Comparison of ENCODE assay signal across 1 cellular context in genomic region chr1:85047472-85048295, GRCh38.
TF ChIP-seq lines count a peak whose summit lies in the region.

No MANE protein-coding gene starts in this region.

TF ChIP-seq in H1, 55 proteins besides CTCF, POLR2A, EP300 and RAD21:
- TF ChIP-seq SP2 (IDR thresholded peaks at IDR 0.05; ENCODE audit: low read length) (no peak), TAF7 (optimal IDR thresholded peaks at IDR 0.05; ENCODE audit: borderline replicate concordance, low read depth, low read length) (no peak), BCL11A (IDR thresholded peaks at IDR 0.05; ENCODE audit: low read depth in 2 of 2, low read length in 2 of 2) (no peak), GTF2F1 (IDR thresholded peaks at IDR 0.05; ENCODE audit: borderline replicate concordance, low read depth, low read length) (no peak), SUZ12 (IDR thresholded peaks at IDR 0.05; ENCODE audit: low read length) (peak; percentile 80), SAP30 (IDR thresholded peaks at IDR 0.05; ENCODE audit: insufficient read depth, insufficient replicate concordance, low read length) (no peak), RBBP5 (IDR thresholded peaks at IDR 0.05; ENCODE audit: borderline replicate concordance, low read depth, low read length) (peak; percentile 22; the same call in 1 of the 2 replicates), SP1 (IDR thresholded peaks at IDR 0.05; ENCODE audit: low read depth, low read length) (no peak), RNF2 (IDR thresholded peaks at IDR 0.05; ENCODE audit: borderline replicate concordance, low read depth, low read length, missing control alignments, poor library complexity, severe bottlenecking) (peak; percentile 39), HDAC2 (IDR thresholded peaks at IDR 0.05; ENCODE audit: borderline replicate concordance in 1 of 2, low read depth in 2 of 2, low read length in 2 of 2) (no peak), SIN3A (conservative IDR thresholded peaks at IDR 0.05 in 1 of 2, IDR thresholded peaks at IDR 0.05 in 1 of 2; ENCODE audit: low read depth in 1 of 2, low read length in 2 of 2) (0 out of 4 replicates have a peak, but pooled peaks of 1 of the 2 experiments have one; percentile 17), ZNF274 (IDR thresholded peaks at IDR 0.05; ENCODE audit: borderline replicate concordance, extremely low read depth, low read length) (no peak), MAX (IDR thresholded peaks at IDR 0.05) (no peak), EZH2 (IDR thresholded peaks at IDR 0.05; ENCODE audit: low read depth, low read length, severe bottlenecking) (peak; percentile 52), SIRT6 (IDR thresholded peaks at IDR 0.05; ENCODE audit: low read length) (no peak), SRF (IDR thresholded peaks at IDR 0.05; ENCODE audit: low read depth, low read length) (no peak), JUN (IDR thresholded peaks at IDR 0.05; ENCODE audit: low read depth, low read length) (no peak), CHD2 (IDR thresholded peaks at IDR 0.05; ENCODE audit: low read length) (no peak), ATF3 (IDR thresholded peaks at IDR 0.05; ENCODE audit: insufficient read depth, low read depth, low read length) (no peak), CTBP2 (IDR thresholded peaks at IDR 0.05; ENCODE audit: borderline replicate concordance, insufficient read depth, insufficient read length, low read length) (no peak), NANOG (IDR thresholded peaks at IDR 0.05; ENCODE audit: insufficient read depth, low read depth, low read length, poor library complexity, severe bottlenecking) (no peak)
- TF ChIP-seq, protein P1, sequence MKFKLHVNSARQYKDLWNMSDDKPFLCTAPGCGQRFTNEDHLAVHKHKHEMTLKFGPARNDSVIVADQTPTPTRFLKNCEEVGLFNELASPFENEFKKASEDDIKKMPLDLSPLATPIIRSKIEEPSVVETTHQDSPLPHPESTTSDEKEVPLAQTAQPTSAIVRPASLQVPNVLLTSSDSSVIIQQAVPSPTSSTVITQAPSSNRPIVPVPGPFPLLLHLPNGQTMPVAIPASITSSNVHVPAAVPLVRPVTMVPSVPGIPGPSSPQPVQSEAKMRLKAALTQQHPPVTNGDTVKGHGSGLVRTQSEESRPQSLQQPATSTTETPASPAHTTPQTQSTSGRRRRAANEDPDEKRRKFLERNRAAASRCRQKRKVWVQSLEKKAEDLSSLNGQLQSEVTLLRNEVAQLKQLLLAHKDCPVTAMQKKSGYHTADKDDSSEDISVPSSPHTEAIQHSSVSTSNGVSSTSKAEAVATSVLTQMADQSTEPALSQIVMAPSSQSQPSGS (IDR thresholded peaks at IDR 0.05; ENCODE audit: low read length): no peak
- TF ChIP-seq, protein P2, sequence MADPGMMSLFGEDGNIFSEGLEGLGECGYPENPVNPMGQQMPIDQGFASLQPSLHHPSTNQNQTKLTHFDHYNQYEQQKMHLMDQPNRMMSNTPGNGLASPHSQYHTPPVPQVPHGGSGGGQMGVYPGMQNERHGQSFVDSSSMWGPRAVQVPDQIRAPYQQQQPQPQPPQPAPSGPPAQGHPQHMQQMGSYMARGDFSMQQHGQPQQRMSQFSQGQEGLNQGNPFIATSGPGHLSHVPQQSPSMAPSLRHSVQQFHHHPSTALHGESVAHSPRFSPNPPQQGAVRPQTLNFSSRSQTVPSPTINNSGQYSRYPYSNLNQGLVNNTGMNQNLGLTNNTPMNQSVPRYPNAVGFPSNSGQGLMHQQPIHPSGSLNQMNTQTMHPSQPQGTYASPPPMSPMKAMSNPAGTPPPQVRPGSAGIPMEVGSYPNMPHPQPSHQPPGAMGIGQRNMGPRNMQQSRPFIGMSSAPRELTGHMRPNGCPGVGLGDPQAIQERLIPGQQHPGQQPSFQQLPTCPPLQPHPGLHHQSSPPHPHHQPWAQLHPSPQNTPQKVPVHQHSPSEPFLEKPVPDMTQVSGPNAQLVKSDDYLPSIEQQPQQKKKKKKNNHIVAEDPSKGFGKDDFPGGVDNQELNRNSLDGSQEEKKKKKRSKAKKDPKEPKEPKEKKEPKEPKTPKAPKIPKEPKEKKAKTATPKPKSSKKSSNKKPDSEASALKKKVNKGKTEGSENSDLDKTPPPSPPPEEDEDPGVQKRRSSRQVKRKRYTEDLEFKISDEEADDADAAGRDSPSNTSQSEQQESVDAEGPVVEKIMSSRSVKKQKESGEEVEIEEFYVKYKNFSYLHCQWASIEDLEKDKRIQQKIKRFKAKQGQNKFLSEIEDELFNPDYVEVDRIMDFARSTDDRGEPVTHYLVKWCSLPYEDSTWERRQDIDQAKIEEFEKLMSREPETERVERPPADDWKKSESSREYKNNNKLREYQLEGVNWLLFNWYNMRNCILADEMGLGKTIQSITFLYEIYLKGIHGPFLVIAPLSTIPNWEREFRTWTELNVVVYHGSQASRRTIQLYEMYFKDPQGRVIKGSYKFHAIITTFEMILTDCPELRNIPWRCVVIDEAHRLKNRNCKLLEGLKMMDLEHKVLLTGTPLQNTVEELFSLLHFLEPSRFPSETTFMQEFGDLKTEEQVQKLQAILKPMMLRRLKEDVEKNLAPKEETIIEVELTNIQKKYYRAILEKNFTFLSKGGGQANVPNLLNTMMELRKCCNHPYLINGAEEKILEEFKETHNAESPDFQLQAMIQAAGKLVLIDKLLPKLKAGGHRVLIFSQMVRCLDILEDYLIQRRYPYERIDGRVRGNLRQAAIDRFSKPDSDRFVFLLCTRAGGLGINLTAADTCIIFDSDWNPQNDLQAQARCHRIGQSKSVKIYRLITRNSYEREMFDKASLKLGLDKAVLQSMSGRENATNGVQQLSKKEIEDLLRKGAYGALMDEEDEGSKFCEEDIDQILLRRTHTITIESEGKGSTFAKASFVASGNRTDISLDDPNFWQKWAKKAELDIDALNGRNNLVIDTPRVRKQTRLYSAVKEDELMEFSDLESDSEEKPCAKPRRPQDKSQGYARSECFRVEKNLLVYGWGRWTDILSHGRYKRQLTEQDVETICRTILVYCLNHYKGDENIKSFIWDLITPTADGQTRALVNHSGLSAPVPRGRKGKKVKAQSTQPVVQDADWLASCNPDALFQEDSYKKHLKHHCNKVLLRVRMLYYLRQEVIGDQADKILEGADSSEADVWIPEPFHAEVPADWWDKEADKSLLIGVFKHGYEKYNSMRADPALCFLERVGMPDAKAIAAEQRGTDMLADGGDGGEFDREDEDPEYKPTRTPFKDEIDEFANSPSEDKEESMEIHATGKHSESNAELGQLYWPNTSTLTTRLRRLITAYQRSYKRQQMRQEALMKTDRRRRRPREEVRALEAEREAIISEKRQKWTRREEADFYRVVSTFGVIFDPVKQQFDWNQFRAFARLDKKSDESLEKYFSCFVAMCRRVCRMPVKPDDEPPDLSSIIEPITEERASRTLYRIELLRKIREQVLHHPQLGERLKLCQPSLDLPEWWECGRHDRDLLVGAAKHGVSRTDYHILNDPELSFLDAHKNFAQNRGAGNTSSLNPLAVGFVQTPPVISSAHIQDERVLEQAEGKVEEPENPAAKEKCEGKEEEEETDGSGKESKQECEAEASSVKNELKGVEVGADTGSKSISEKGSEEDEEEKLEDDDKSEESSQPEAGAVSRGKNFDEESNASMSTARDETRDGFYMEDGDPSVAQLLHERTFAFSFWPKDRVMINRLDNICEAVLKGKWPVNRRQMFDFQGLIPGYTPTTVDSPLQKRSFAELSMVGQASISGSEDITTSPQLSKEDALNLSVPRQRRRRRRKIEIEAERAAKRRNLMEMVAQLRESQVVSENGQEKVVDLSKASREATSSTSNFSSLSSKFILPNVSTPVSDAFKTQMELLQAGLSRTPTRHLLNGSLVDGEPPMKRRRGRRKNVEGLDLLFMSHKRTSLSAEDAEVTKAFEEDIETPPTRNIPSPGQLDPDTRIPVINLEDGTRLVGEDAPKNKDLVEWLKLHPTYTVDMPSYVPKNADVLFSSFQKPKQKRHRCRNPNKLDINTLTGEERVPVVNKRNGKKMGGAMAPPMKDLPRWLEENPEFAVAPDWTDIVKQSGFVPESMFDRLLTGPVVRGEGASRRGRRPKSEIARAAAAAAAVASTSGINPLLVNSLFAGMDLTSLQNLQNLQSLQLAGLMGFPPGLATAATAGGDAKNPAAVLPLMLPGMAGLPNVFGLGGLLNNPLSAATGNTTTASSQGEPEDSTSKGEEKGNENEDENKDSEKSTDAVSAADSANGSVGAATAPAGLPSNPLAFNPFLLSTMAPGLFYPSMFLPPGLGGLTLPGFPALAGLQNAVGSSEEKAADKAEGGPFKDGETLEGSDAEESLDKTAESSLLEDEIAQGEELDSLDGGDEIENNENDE (IDR thresholded peaks at IDR 0.05; ENCODE audit: insufficient replicate concordance, low read length): no peak
TF ChIP-seq in H1: peak in this region for 5.
